ENCODE assay signal across 8 cellular contexts in genomic region chr16:14632693-14633569, GRCh38. TPM values are rescaled to one million over a fixed set of nuclear protein-coding genes. Genes with fewer than 3 reads are reported as not detected.
A peak's percentile ranks its signal among the peaks of the same experiment; 100 is the strongest.
DNase-seq lines count a peak whose midpoint lies in the region; ATAC-seq, FAIRE-seq and TF ChIP-seq lines count a peak whose summit lies in the region.

BFAR (plus strand) TSS chr16:14632951; CDS start chr16:14644347, 11,396 bp downstream.

- no peaks in the 10 kb centered on the region for H3K9me3 ChIP-seq in Loucy (ENCODE audit: insufficient read depth, low read depth, low read length)

- ATAC-seq in natural killer cell treated with Interleukin-12 subunit alpha and Interleukin-12 subunit beta and Interleukin-15 and Interleukin-18, amount 100 ng/mL, for 72 hours, result peak; percentile 88 to 91
- ATAC-seq in stimulated activated naive CD8-positive, alpha-beta T cell treated with anti-CD3 and anti-CD28 coated beads, Interleukin-15, Interleukin-2, amounts not matched to agents 100 U/mL and 50 U/mL, for 24 hours, result peak; percentile 85

- TF ChIP-seq POLR2A in H54 (IDR thresholded peaks at IDR 0.05; ENCODE audit: low read depth, low read length) (peak; percentile 89), Raji (IDR thresholded peaks at IDR 0.05; ENCODE audit: insufficient read depth, low read depth, low read length) (peak; percentile 97)

- peak within 1 kb of the TSS; percentile 89 for H3K9ac ChIP-seq in Loucy (ENCODE audit: low read depth, low read length, poor library complexity, severe bottlenecking)

- peak; percentile 98 for DNase-seq in EL
- DNase-seq in H54 (ENCODE audit: insufficient read length, low spot score), result peak; percentile 94
- DNase-seq in activated T-helper 9 cell treated with anti-CD3 and anti-CD28 coated beads, Interleukin-2, amount 50 U/mL, for 16 hours (ENCODE audit: low read depth), result peak; percentile 99
- peak; percentile 94 for DNase-seq in fibroblast of peridontal ligament (ENCODE audit: extremely low read depth)
- DNase-seq in natural killer cell treated with Interleukin-12 subunit alpha and Interleukin-12 subunit beta and Interleukin-15 and Interleukin-18, amount 100 ng/mL, for 72 hours (ENCODE audit: low spot score), result peak; percentile 99
- DNase-seq in stimulated activated naive CD8-positive, alpha-beta T cell treated with anti-CD3 and anti-CD28 coated beads, Interleukin-15, Interleukin-2, amounts not matched to agents 100 U/mL and 50 U/mL, for 24 hours, result peak; percentile 99

- peaks cover 34 to 43% of the 10 kb centered on the region in 2 donors for H3K4me1 Mint-ChIP-seq in natural killer cell treated with Interleukin-12 subunit alpha and Interleukin-12 subunit beta and Interleukin-15 and Interleukin-18, amount 100 ng/mL, for 72 hours (ENCODE audit: low read depth in 2 of 2)

- H3K36me3 ChIP-seq in Loucy (ENCODE audit: insufficient read depth, low read length), result no peaks in the 10 kb centered on the region

- TF ChIP-seq CTCF in Loucy (conservative IDR thresholded peaks at IDR 0.05; ENCODE audit: low read length), result no peak

- no peak within 1 kb of the TSS for H2AFZ ChIP-seq in Loucy (ENCODE audit: low read length)

- H3K9me2 ChIP-seq in Loucy (replicated peaks; ENCODE audit: low read depth, low read length), result no peaks in the 10 kb centered on the region

- H3K27me3 ChIP-seq in Loucy (ENCODE audit: insufficient read depth, low read length, poor library complexity, severe bottlenecking), result no peaks in the 10 kb centered on the region

- H3K4me1 ChIP-seq in Loucy (ENCODE audit: insufficient read depth, low read length, poor library complexity, severe bottlenecking), result peaks cover 4% of the 10 kb centered on the region

- no peaks in the 10 kb centered on the region for H3K27me3 Mint-ChIP-seq in natural killer cell treated with Interleukin-12 subunit alpha and Interleukin-12 subunit beta and Interleukin-15 and Interleukin-18, amount 100 ng/mL, for 72 hours

- peak within 1 kb of the TSS; percentile 95 to 97 for H3K27ac Mint-ChIP-seq in natural killer cell treated with Interleukin-12 subunit alpha and Interleukin-12 subunit beta and Interleukin-15 and Interleukin-18, amount 100 ng/mL, for 72 hours

- peaks cover 63% of the 10 kb centered on the region for H3K79me2 ChIP-seq in Loucy (ENCODE audit: insufficient read depth, low read length)

- H3K4me3 ChIP-seq in Loucy (ENCODE audit: low read length, poor library complexity, severe bottlenecking), result peak within 1 kb of the TSS; percentile 91

- FAIRE-seq in H54 (lab: Jason Lieb, UNC), result peak; percentile 69

- peak within 1 kb of the TSS; percentile 93 for H3K4me3 Mint-ChIP-seq in natural killer cell treated with Interleukin-12 subunit alpha and Interleukin-12 subunit beta and Interleukin-15 and Interleukin-18, amount 100 ng/mL, for 72 hours

- peaks cover 6% of the 10 kb centered on the region for H3K36me3 Mint-ChIP-seq in natural killer cell treated with Interleukin-12 subunit alpha and Interleukin-12 subunit beta and Interleukin-15 and Interleukin-18, amount 100 ng/mL, for 72 hours

- H3K4me2 ChIP-seq in Loucy (ENCODE audit: low read depth, low read length, poor library complexity, severe bottlenecking), result peak within 1 kb of the TSS; percentile 90

- H3F3A ChIP-seq in Loucy (ENCODE audit: low read depth), result no peaks in the 10 kb centered on the region

- H4K20me1 ChIP-seq in Loucy (ENCODE audit: insufficient read depth, low read length, poor library complexity, severe bottlenecking), result peaks cover 33% of the 10 kb centered on the region

- H3K9me3 Mint-ChIP-seq in natural killer cell treated with Interleukin-12 subunit alpha and Interleukin-12 subunit beta and Interleukin-15 and Interleukin-18, amount 100 ng/mL, for 72 hours, result no peaks in the 10 kb centered on the region

RNA-seq across cellular contexts. Expression of gene BFAR, which starts in this region (rescaled TPM):
- 10 to 100 TPM; 67.0 to 94.4 TPM for total RNA-seq in natural killer cell treated with Interleukin-12 subunit alpha and Interleukin-12 subunit beta and Interleukin-15 and Interleukin-18, amount 100 ng/mL, for 72 hours

Comparison
In these comparisons a context has a peak if more than half of its experiments do, and no peak if none do; other contexts are left out.
1. Peak in every context shown above with its lines: DNase-seq, ATAC-seq and H3K4me3 ChIP-seq.